Comparison of ENCODE assay signal across 1 cellular context in the genomic region with DNA sequence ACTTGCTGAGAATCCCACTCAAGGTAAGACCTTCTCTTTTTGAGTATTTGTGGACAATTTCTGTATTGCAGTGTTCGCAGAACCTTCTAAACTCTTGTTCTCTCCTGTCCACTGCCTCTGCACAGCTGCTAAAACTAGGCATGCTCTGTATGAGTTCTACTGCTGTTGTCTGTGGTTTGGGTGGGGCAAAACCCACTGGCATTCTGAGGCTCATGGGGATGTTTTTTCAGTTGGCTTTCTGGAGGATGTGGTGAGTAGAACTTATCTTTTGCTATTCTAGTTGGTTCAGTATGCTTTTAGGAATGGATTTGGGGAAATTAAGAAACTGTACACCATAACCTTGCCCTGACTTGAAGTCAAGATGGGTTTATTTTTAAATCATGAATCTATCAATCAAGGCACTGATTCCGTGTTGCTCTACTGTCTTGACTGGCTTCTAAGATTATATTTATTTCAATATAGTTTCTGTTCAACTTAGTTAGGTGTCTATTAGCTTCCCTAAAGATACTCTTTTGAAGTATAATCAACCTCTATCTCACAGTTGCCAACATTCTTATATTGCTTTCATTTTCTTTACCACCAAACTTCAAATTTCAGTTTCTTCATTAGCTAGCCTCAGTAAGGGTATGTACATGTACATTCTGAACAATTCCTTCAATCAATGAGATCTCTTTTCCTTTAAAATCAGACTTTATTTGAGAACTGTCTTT.
TF ChIP-seq lines count a peak whose summit lies in the region.

No MANE protein-coding gene starts in this region.

TF ChIP-seq in GM12878, 131 proteins besides CTCF, POLR2A, EP300 and RAD21 (continued from another document):
- no peak for TF ChIP-seq CREM (IDR thresholded peaks at IDR 0.05; ENCODE audit: low read depth)
